Comparison of ENCODE assay signal across 1 cellular context in the genomic region with DNA sequence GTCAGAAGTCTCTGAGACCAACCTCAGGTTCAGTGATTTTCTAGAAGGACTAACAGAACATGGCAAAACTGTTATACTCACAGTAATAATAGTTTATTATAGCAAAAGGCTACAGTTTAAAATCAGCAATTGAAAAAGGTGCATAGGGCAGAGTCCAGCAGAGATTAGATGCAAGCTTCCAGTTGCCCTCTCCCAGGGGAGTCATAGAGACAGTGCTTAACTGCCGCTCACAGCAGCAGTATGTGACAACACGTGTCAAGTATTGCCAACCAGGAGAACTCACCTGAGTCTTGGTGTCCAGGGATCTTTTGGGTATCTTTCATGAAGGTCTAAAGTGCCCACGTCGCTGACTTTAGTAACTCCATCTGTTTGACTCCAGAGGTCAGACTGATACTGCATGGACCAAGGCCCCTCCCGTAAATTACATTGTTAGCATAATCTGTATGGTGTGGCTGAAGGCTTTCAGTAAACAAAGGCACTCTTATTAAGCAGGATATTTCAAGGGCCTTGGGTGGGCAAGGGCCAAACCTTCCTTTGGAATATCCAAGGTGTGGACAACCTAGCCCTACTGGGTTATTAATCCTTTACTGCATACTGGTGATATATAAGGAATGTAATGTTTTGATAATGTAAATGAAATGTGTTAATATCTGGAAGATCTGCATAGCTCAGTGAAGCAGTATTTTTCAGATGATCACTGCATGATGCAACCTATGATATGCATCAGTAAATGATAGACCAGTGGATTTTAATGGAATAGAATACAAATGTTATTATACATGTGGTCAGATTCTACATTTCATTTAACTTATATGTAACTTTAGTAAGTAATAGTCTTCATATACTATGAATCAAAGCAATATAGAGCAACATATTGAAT.
A peak's percentile ranks its signal among the peaks of the same experiment; 100 is the strongest.
TF ChIP-seq lines count a peak whose summit lies in the region.

No MANE protein-coding gene starts in this region.

TF ChIP-seq in K562, 482 proteins besides CTCF, POLR2A, EP300 and RAD21:
- TF ChIP-seq ZNF644 (tag; IDR thresholded peaks at IDR 0.05; ENCODE audit: low read depth) = no peak
- TF ChIP-seq, protein P1, sequence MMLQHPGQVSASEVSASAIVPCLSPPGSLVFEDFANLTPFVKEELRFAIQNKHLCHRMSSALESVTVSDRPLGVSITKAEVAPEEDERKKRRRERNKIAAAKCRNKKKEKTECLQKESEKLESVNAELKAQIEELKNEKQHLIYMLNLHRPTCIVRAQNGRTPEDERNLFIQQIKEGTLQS (IDR thresholded peaks at IDR 0.05) = 0 out of 2 replicates have a peak, but pooled peaks have one; percentile 18
- TF ChIP-seq, protein P1 (CRISPR knock-in tag; conservative IDR thresholded peaks at IDR 0.05) = no peak
